ENCODE assay signal across 1 cellular context in genomic region chr10:32139223-32140073, GRCh38.
TF ChIP-seq lines count a peak whose summit lies in the region.

No MANE protein-coding gene starts in this region.

TF ChIP-seq in HEK293, 187 proteins besides CTCF, POLR2A, EP300 and RAD21 (continued from another document and continues in another):
- TF ChIP-seq INSM2 (tag by site-specific recombination; IDR thresholded peaks at IDR 0.05) (peak; percentile 67), ZFP41 (tag by site-specific recombination; IDR thresholded peaks at IDR 0.05; ENCODE audit: borderline replicate concordance) (no peak), HOXD13 (CRISPR knock-in tag; IDR thresholded peaks at IDR 0.05; ENCODE audit: borderline replicate concordance) (no peak), KLF16 (tag by site-specific recombination; IDR thresholded peaks at IDR 0.05) (peak; percentile 65; the same call in 1 of the 2 replicates), ZNF280D (tag by site-specific recombination; IDR thresholded peaks at IDR 0.05) (no peak), ZBTB10 (tag by site-specific recombination; IDR thresholded peaks at IDR 0.05) (0 out of 2 replicates have a peak, but pooled peaks have one; percentile 23), ZNF544 (tag by site-specific recombination; IDR thresholded peaks at IDR 0.05) (no peak), SP2 (tag by site-specific recombination; IDR thresholded peaks at IDR 0.05) (peak; percentile 51; the same call in 1 of the 2 replicates), ZNF600 (tag by site-specific recombination; IDR thresholded peaks at IDR 0.05) (peak; percentile 79), GLIS1 (tag by site-specific recombination; IDR thresholded peaks at IDR 0.05) (peak; percentile 90), ZNF311 (tag by site-specific recombination; IDR thresholded peaks at IDR 0.05; ENCODE audit: borderline replicate concordance) (no peak), SP7 (tag by site-specific recombination; IDR thresholded peaks at IDR 0.05) (peak; percentile 84), ZEB2 (tag by site-specific recombination; IDR thresholded peaks at IDR 0.05) (peak; percentile 73; the same call in 1 of the 2 replicates), IKZF3 (tag by site-specific recombination; IDR thresholded peaks at IDR 0.05) (peak; percentile 59), ZBTB1 (tag by site-specific recombination; IDR thresholded peaks at IDR 0.05) (no peak), ZNF610 (tag by site-specific recombination; IDR thresholded peaks at IDR 0.05; ENCODE audit: borderline replicate concordance) (peak; percentile 82; the same call in 1 of the 2 replicates), ZNF426 (tag by site-specific recombination; IDR thresholded peaks at IDR 0.05) (no peak), ZNF362 (tag by site-specific recombination; IDR thresholded peaks at IDR 0.05) (0 out of 2 replicates have a peak, but pooled peaks have one; percentile 38), ZNF558 (tag by site-specific recombination; IDR thresholded peaks at IDR 0.05) (no peak), ZNF629 (tag by site-specific recombination; IDR thresholded peaks at IDR 0.05) (peak; percentile 89), PRDM4 (tag by site-specific recombination; IDR thresholded peaks at IDR 0.05) (no peak), HOXA7 (CRISPR knock-in tag; IDR thresholded peaks at IDR 0.05; ENCODE audit: borderline replicate concordance) (no peak), ZNF335 (tag by site-specific recombination; conservative IDR thresholded peaks at IDR 0.05) (peak; percentile 46; the same call in 1 of the 2 replicates), ZFP37 (tag by site-specific recombination; IDR thresholded peaks at IDR 0.05) (0 out of 2 replicates have a peak, but pooled peaks have one; percentile 27), KLF10 (tag by site-specific recombination; IDR thresholded peaks at IDR 0.05) (peak; percentile 83), ZSCAN30 (tag by site-specific recombination; IDR thresholded peaks at IDR 0.05) (peak; percentile 53; the same call in 1 of the 2 replicates), ZBTB44 (tag by site-specific recombination; IDR thresholded peaks at IDR 0.05) (0 out of 2 replicates have a peak, but pooled peaks have one; percentile 35), ZNF148 (tag by site-specific recombination; IDR thresholded peaks at IDR 0.05; ENCODE audit: borderline replicate concordance) (no peak), ZNF26 (tag by site-specific recombination; IDR thresholded peaks at IDR 0.05) (no peak), ZNF174 (tag by site-specific recombination; IDR thresholded peaks at IDR 0.05) (no peak), ZIC2 (tag by site-specific recombination; IDR thresholded peaks at IDR 0.05) (peak; percentile 96), ZNF341 (tag by site-specific recombination; IDR thresholded peaks at IDR 0.05; ENCODE audit: low read depth) (peak; percentile 71)
- TF ChIP-seq, protein P1, sequence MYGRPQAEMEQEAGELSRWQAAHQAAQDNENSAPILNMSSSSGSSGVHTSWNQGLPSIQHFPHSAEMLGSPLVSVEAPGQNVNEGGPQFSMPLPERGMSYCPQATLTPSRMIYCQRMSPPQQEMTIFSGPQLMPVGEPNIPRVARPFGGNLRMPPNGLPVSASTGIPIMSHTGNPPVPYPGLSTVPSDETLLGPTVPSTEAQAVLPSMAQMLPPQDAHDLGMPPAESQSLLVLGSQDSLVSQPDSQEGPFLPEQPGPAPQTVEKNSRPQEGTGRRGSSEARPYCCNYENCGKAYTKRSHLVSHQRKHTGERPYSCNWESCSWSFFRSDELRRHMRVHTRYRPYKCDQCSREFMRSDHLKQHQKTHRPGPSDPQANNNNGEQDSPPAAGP (tag by site-specific recombination; IDR thresholded peaks at IDR 0.05), result peak; percentile 92
- TF ChIP-seq, protein P2, sequence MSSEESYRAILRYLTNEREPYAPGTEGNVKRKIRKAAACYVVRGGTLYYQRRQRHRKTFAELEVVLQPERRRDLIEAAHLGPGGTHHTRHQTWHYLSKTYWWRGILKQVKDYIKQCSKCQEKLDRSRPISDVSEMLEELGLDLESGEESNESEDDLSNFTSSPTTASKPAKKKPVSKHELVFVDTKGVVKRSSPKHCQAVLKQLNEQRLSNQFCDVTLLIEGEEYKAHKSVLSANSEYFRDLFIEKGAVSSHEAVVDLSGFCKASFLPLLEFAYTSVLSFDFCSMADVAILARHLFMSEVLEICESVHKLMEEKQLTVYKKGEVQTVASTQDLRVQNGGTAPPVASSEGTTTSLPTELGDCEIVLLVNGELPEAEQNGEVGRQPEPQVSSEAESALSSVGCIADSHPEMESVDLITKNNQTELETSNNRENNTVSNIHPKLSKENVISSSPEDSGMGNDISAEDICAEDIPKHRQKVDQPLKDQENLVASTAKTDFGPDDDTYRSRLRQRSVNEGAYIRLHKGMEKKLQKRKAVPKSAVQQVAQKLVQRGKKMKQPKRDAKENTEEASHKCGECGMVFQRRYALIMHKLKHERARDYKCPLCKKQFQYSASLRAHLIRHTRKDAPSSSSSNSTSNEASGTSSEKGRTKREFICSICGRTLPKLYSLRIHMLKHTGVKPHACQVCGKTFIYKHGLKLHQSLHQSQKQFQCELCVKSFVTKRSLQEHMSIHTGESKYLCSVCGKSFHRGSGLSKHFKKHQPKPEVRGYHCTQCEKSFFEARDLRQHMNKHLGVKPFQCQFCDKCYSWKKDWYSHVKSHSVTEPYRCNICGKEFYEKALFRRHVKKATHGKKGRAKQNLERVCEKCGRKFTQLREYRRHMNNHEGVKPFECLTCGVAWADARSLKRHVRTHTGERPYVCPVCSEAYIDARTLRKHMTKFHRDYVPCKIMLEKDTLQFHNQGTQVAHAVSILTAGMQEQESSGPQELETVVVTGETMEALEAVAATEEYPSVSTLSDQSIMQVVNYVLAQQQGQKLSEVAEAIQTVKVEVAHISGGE (tag by site-specific recombination; conservative IDR thresholded peaks at IDR 0.05; ENCODE audit: low read depth), result 0 out of 2 replicates have a peak, but pooled peaks have one; percentile 22
